7 cellular contexts compared by ENCODE assay signal in the genomic region with DNA sequence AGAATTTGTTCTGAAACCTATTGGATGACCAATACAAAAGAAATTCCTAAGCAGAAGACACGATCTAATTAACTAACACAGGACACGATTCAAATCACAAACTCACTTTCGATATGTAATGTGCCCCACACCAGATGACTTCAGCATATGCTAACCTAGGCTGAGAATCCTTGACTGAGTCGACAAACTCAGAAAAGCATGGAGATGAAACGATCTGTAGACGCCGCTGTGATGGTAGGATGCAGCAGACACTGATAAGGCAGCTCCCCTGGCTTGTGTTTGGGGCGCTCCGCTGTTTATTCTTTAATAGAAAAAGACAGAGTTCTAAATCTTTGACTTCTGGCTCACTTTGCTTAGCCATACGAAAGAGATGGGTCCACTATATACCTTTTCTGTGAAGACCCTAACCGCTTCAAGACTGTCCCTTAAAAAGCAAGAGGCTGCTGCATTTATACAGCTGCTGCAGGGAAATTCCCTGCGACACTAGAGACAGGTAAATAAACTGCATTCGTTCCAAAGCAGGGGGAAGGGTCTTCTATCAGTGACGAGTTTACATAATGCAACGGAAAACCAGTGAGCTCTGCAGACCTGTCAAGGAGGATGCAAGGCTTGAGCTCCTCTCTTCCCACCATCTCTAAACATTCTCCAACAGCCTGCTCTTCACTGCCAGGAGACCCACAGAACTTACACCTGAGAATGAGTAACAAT. TPM values are rescaled to one million over a fixed set of nuclear protein-coding genes. Genes with fewer than 3 reads are reported as not detected.
DNase-seq lines count a peak whose midpoint lies in the region; ATAC-seq, FAIRE-seq and TF ChIP-seq lines count a peak whose summit lies in the region.

No MANE protein-coding gene starts in this region.

- H4K91ac ChIP-seq in H1 (replicated peaks; ENCODE audit: insufficient read length, low read length): no peak overlapping the region

- H3K56ac ChIP-seq in H1 (replicated peaks; ENCODE audit: insufficient read length, low read depth, low read length): no peak overlapping the region

- H3K14ac ChIP-seq in H1 (ENCODE audit: insufficient read length): no peak overlapping the region

- H3K9ac ChIP-seq in PC-3 (ENCODE audit: low read length): peak overlapping the region; percentile 95
- peak overlapping the region; percentile 85 to 97 (median 95) for H3K9ac ChIP-seq in H1 (replicated peaks in 1 of 4; ENCODE audit: extremely low read depth in 1 of 4, low read depth in 3 of 4, low read length in 3 of 4)

- TF ChIP-seq RAD21 in H1 (IDR thresholded peaks at IDR 0.05 in 1 of 2, conservative IDR thresholded peaks at IDR 0.05 in 1 of 2; ENCODE audit: low read depth in 2 of 2, low read length in 2 of 2): no peak

- H3K79me2 ChIP-seq in PC-3 (ENCODE audit: low read length) (peaks cover 59% of the 10 kb centered on the region), H1 (ENCODE audit: control insufficient read depth in 1 of 2, insufficient read depth in 2 of 2, low read length in 2 of 2) (peaks cover 26 to 59% of the 10 kb centered on the region in 2 experiments)

- TF ChIP-seq POLR2A in H1 (IDR thresholded peaks at IDR 0.05; ENCODE audit: control extremely low read depth in 1 of 2, low read depth in 2 of 2, low read length in 2 of 2) (no peak), GM18505 (IDR thresholded peaks at IDR 0.05; ENCODE audit: borderline replicate concordance, extremely low read depth, insufficient read depth, insufficient read length) (no peak)

- peaks cover 7% of the 10 kb centered on the region for H3K23me2 ChIP-seq in H1 (ENCODE audit: low read depth, low read length)

- H3K4ac ChIP-seq in H1 (replicated peaks; ENCODE audit: insufficient read length, low read depth, low read length): no peak overlapping the region

- no peak overlapping the region for H2BK5ac ChIP-seq in H1 (ENCODE audit: low read depth, low read length)

- H3K18ac ChIP-seq in H1 (ENCODE audit: extremely low read depth, low read length): no peak overlapping the region

- CTCF ChIA-PET in PC-3 (lab: Charles Lee): interaction anchor here (0.9 to 2.1 kb wide), 2 partner anchors 18 to 22 kb away, joined by 4 to 17 read pairs; no protein-coding TSS in a partner anchor
- CTCF ChIA-PET in H1 (lab: Charles Lee; ENCODE audit: partially characterized antibody): interaction anchor here (0.9 to 3.7 kb wide), 7 partner anchors 8 to 44 kb away, joined by 3 to 16 read pairs (median 7); a partner anchor contains a TSS

- no peaks in the 10 kb centered on the region for H3F3A ChIP-seq in PC-3 (ENCODE audit: low read length, unreplicated experiment)

- no peak for TF ChIP-seq CTCF in PC-3 (conservative IDR thresholded peaks at IDR 0.05; ENCODE audit: low read depth, low read length)
- TF ChIP-seq CTCF in H1 (IDR thresholded peaks at IDR 0.05; ENCODE audit: control extremely low read depth in 1 of 3, insufficient read depth in 1 of 3, low read depth in 1 of 3, low read length in 3 of 3): no peak
- TF ChIP-seq CTCF in nephron progenitor cell (IDR thresholded peaks at IDR 0.05): no peak

- H3K9me3 Mint-ChIP-seq in nephron progenitor cell: no peaks in the 10 kb centered on the region

- no peaks in the 10 kb centered on the region; the same call in 1 of the 2 replicates for H3K79me1 ChIP-seq in H1 (ENCODE audit: low read depth, low read length)

- no peak for ATAC-seq in PC-3
- ATAC-seq in HG03378 (IDR thresholded peaks at IDR 0.05; ENCODE audit: unreplicated experiment): no peak
- ATAC-seq in GM18505 (IDR thresholded peaks at IDR 0.05; ENCODE audit: unreplicated experiment): no peak

- 0 out of 2 replicates have a peak overlapping the region, but pooled peaks have one; percentile 81 for H2AFZ ChIP-seq in PC-3 (ENCODE audit: low read length)
- H2AFZ ChIP-seq in H1 (ENCODE audit: low read length): no peak overlapping the region

- intact Hi-C loops in PC-3 (cut with micrococcal nuclease): no loop called here

- no peaks in the 10 kb centered on the region for H3K9me2 ChIP-seq in PC-3 (replicated peaks; ENCODE audit: low read length)

- BruUV-seq in PC-3 (replicated peaks; lab: Mats Ljungman, UMichigan): no TSS peak

- H2BK12ac ChIP-seq in H1 (ENCODE audit: low read depth, low read length): no peak overlapping the region; the same call in 1 of the 2 replicates

- no peak overlapping the region for H2BK20ac ChIP-seq in H1 (ENCODE audit: low read length)

- POLR2A ChIA-PET in PC-3 (lab: Charles Lee; ENCODE audit: unreplicated experiment): interaction anchor here (1.9 kb wide), 1 partner anchor 18 kb away, joined by 16 read pairs; no protein-coding TSS in a partner anchor
- POLR2A ChIA-PET in H1 (lab: Charles Lee; ENCODE audit: partially characterized antibody): interaction anchor here (0.6 to 4.0 kb wide), 19 partner anchors 10 to 188 kb away, joined by 3 to 62 read pairs (median 3); a partner anchor contains a TSS

- no peak overlapping the region for H3K23ac ChIP-seq in H1 (ENCODE audit: insufficient read length)

- H3K9me3 ChIP-seq in PC-3 (ENCODE audit: low read length) (no peaks in the 10 kb centered on the region), H1 (ENCODE audit: insufficient read depth in 2 of 2, low read depth in 1 of 2, low read length in 1 of 2) (no peaks in the 10 kb centered on the region)

- peaks cover 12% of the 10 kb centered on the region for H3K4me1 ChIP-seq in PC-3 (ENCODE audit: insufficient read depth, low read length)
- H3K4me1 ChIP-seq in H1 (replicated peaks in 1 of 4; ENCODE audit: control insufficient read depth in 3 of 4, insufficient read depth in 4 of 4, low read length in 3 of 4): peaks cover 0 to 4% (median 1%) of the 10 kb centered on the region in 4 experiments; a peak in 3 of 7 replicates

- no peak overlapping the region; the same call in 1 of the 2 replicates for H3K27ac ChIP-seq in PC-3 (ENCODE audit: low read length)
- no peak overlapping the region for H3K27ac ChIP-seq in H1 (ENCODE audit: low read depth, low read length)

- H4K8ac ChIP-seq in H1 (ENCODE audit: extremely low read depth, insufficient read depth, low read length): no peak overlapping the region

- H3K36me3 ChIP-seq in PC-3 (ENCODE audit: low read depth, low read length) (no peaks in the 10 kb centered on the region), H1 (ENCODE audit: control insufficient read depth in 2 of 4, insufficient read depth in 4 of 4, low read length in 3 of 4) (peaks cover 0 to 11% (median 3%) of the 10 kb centered on the region in 4 experiments; a peak in 2 of 8 replicates)

- 50% methylated on average over 15 of the region's 15 CpGs; no CpG with 5 or more reads in 1 of the 2 experiments for WGBS in H1 (ENCODE audit: extremely low coverage in 1 of 2, insufficient coverage in 1 of 2, insufficient read length in 1 of 2, insufficient replicate concordance in 2 of 2, low coverage in 1 of 2, low lambda C conversion rate in 2 of 2, missing lambda C conversion rate in 1 of 2), 2 experiments

- no peak overlapping the region for H2BK120ac ChIP-seq in H1 (replicated peaks; ENCODE audit: low read depth, low read length)

- peaks cover 51% of the 10 kb centered on the region for H3K36me3 Mint-ChIP-seq in nephron progenitor cell (ENCODE audit: low read depth)

- H4K20me1 ChIP-seq in PC-3 (ENCODE audit: low read length) (peaks cover 9% of the 10 kb centered on the region; the same call in 1 of the 2 replicates), H1 (replicated peaks in 1 of 2; ENCODE audit: control insufficient read depth in 1 of 2, insufficient read depth in 2 of 2, low read length in 2 of 2) (peaks cover 2 to 8% of the 10 kb centered on the region in 2 experiments)

- FAIRE-seq in GM18507 (lab: Jason Lieb, UNC): peak; percentile 18
- peak; percentile 7 for FAIRE-seq in H1 (lab: Jason Lieb, UNC)
- no peak for FAIRE-seq in urothelium cell line (lab: Jason Lieb, UNC)

- H3K4me2 ChIP-seq in PC-3 (ENCODE audit: low read length): peak overlapping the region; percentile 93
- peak overlapping the region; percentile 79 to 98 for H3K4me2 ChIP-seq in H1 (ENCODE audit: insufficient read depth in 1 of 2, low read depth in 2 of 2, low read length in 2 of 2)

- no peak for DNase-seq in GM18507 (ENCODE audit: extremely low spot score, insufficient read length, low read depth)
- DNase-seq in PC-3: no peak
- no peak for DNase-seq in H1 (ENCODE audit: low read depth in 1 of 2, low spot score in 2 of 2)
- DNase-seq in nephron progenitor cell: no peak
- no peak for DNase-seq in urothelium cell line (ENCODE audit: low spot score)

- H3K4me3 ChIP-seq in PC-3 (ENCODE audit: low read length) (peak overlapping the region; percentile 97), H1 (ENCODE audit: extremely low read depth in 1 of 4, insufficient read depth in 2 of 4, low read depth in 3 of 4, low read length in 4 of 4) (peak overlapping the region; percentile 87 to 98 (median 94))

- no peak overlapping the region for H2BK15ac ChIP-seq in H1 (ENCODE audit: low read length)

- TF ChIP-seq EP300 in H1 (IDR thresholded peaks at IDR 0.05; ENCODE audit: borderline replicate concordance in 1 of 2, low read depth in 2 of 2, low read length in 2 of 2): no peak

- H3K27me3 ChIP-seq in PC-3 (ENCODE audit: low read length): no peaks in the 10 kb centered on the region
- H3K27me3 ChIP-seq in H1 (replicated peaks in 1 of 4; ENCODE audit: control insufficient read depth in 3 of 4, extremely low read depth in 1 of 4, insufficient read depth in 3 of 4, low read length in 3 of 4): no peaks in the 10 kb centered on the region

- H3K27ac Mint-ChIP-seq in nephron progenitor cell: peak overlapping the region; percentile 99

- peaks cover 30% of the 10 kb centered on the region for H3K4me1 Mint-ChIP-seq in nephron progenitor cell

- peak overlapping the region; percentile 60; the same call in 1 of the 2 replicates for H2AK5ac ChIP-seq in H1 (ENCODE audit: low read depth, low read length)

- H3K4me3 Mint-ChIP-seq in nephron progenitor cell: peak overlapping the region; percentile 95

- H3K27me3 Mint-ChIP-seq in nephron progenitor cell (ENCODE audit: low read depth, poor library complexity): peaks cover 9% of the 10 kb centered on the region

- no peak overlapping the region for H4K5ac ChIP-seq in H1 (ENCODE audit: insufficient read length, low read depth, low read length)

RNA-seq across cellular contexts. Expression of a gene that starts 0.9 kb away (rescaled TPM):
- total RNA-seq in PC-3 (2014; rRNA removed): 57.4 and 81.0 TPM in 2 replicates
- total RNA-seq in H1 (2021; fragmentation: NEBNext Ultra II Directional; extraction: Animal tissue kit (Norgen Biotek cat#: 25700)): 140 TPM in 2 replicates
- 88.3 and 90.8 TPM in 2 replicates for polyA plus RNA-seq in H1 (2011; rRNA removed)
- polyA plus RNA-seq in H1 (2011; cell fraction: cytosol; rRNA removed): 52.5 TPM
- 191 TPM for polyA plus RNA-seq in H1 (2011; cell fraction: nucleus; rRNA removed)
- 110 to 135 TPM (median 131 TPM) in 4 replicates for polyA plus RNA-seq in H1 (2012, experiment 1 of 2)
- polyA plus RNA-seq in H1 (2012, experiment 2 of 2): 11.3 TPM
- 66.3 TPM for polyA plus RNA-seq in H1 (2013, experiment 1 of 2)
- polyA plus RNA-seq in H1 (2013, experiment 2 of 2): 61.6 TPM
- 140 and 150 TPM in 2 replicates for polyA minus RNA-seq in H1 (2011; rRNA and poly(A)+ RNA removed)
- polyA minus RNA-seq in H1 (2011; cell fraction: cytosol; rRNA and poly(A)+ RNA removed): 94.8 TPM
- polyA minus RNA-seq in H1 (2011; cell fraction: nucleus; rRNA and poly(A)+ RNA removed): 129 TPM

RNA-seq across cellular contexts. Expression of a gene that starts 21.8 kb away (rescaled TPM):
- total RNA-seq in PC-3 (2014; rRNA removed): 11.7 and 26.8 TPM in 2 replicates
- total RNA-seq in H1 (2021; fragmentation: NEBNext Ultra II Directional; extraction: Animal tissue kit (Norgen Biotek cat#: 25700)): 26.1 and 27.6 TPM in 2 replicates
- polyA plus RNA-seq in H1 (2011; rRNA removed): 13.6 and 23.4 TPM in 2 replicates
- polyA plus RNA-seq in H1 (2011; cell fraction: cytosol; rRNA removed): 18.6 TPM
- 14.0 TPM for polyA plus RNA-seq in H1 (2011; cell fraction: nucleus; rRNA removed)
- polyA plus RNA-seq in H1 (2012, experiment 1 of 2): 18.6 to 25.3 TPM (median 19.8 TPM) in 4 replicates
- 14.8 TPM for polyA plus RNA-seq in H1 (2012, experiment 2 of 2)
- polyA plus RNA-seq in H1 (2013, experiment 1 of 2): 17.0 TPM
- 16.2 TPM for polyA plus RNA-seq in H1 (2013, experiment 2 of 2)
- 25.3 and 43.2 TPM in 2 replicates for polyA minus RNA-seq in H1 (2011; rRNA and poly(A)+ RNA removed)
- polyA minus RNA-seq in H1 (2011; cell fraction: cytosol; rRNA and poly(A)+ RNA removed): 18.8 TPM
- 22.2 TPM for polyA minus RNA-seq in H1 (2011; cell fraction: nucleus; rRNA and poly(A)+ RNA removed)

RNA-seq across cellular contexts. Expression of a gene that starts 22.0 kb away (rescaled TPM):
- 26.7 and 38.5 TPM in 2 replicates for total RNA-seq in PC-3 (2014; rRNA removed)
- total RNA-seq in H1 (2021; fragmentation: NEBNext Ultra II Directional; extraction: Animal tissue kit (Norgen Biotek cat#: 25700)): 49.5 and 58.3 TPM in 2 replicates
- polyA plus RNA-seq in H1 (2011; rRNA removed): 50.5 and 51.5 TPM in 2 replicates
- polyA plus RNA-seq in H1 (2011; cell fraction: cytosol; rRNA removed): 52.1 TPM
- polyA plus RNA-seq in H1 (2011; cell fraction: nucleus; rRNA removed): 70.9 TPM
- 45.9 to 65.6 TPM (median 59.1 TPM) in 4 replicates for polyA plus RNA-seq in H1 (2012, experiment 1 of 2)
- 41.6 TPM for polyA plus RNA-seq in H1 (2012, experiment 2 of 2)
- 35.1 TPM for polyA plus RNA-seq in H1 (2013, experiment 1 of 2)
- 32.5 TPM for polyA plus RNA-seq in H1 (2013, experiment 2 of 2)
- 122 and 145 TPM in 2 replicates for polyA minus RNA-seq in H1 (2011; rRNA and poly(A)+ RNA removed)
- 29.7 TPM for polyA minus RNA-seq in H1 (2011; cell fraction: cytosol; rRNA and poly(A)+ RNA removed)
- polyA minus RNA-seq in H1 (2011; cell fraction: nucleus; rRNA and poly(A)+ RNA removed): 31.1 TPM

RNA-seq across cellular contexts. Expression of a gene that starts 56.1 kb away (rescaled TPM):
- total RNA-seq in PC-3 (2014; rRNA removed): 47.6 and 57.1 TPM in 2 replicates
- total RNA-seq in H1 (2021; fragmentation: NEBNext Ultra II Directional; extraction: Animal tissue kit (Norgen Biotek cat#: 25700)): 98.6 and 103 TPM in 2 replicates
- polyA plus RNA-seq in H1 (2011; rRNA removed): 144 and 152 TPM in 2 replicates
- 178 TPM for polyA plus RNA-seq in H1 (2011; cell fraction: cytosol; rRNA removed)
- polyA plus RNA-seq in H1 (2011; cell fraction: nucleus; rRNA removed): 437 TPM
- polyA plus RNA-seq in H1 (2012, experiment 1 of 2): 106 to 114 TPM (median 112 TPM) in 4 replicates
- polyA plus RNA-seq in H1 (2012, experiment 2 of 2): 29.7 TPM
- polyA plus RNA-seq in H1 (2013, experiment 1 of 2): 84.3 TPM
- polyA plus RNA-seq in H1 (2013, experiment 2 of 2): 73.0 TPM
- 176 and 181 TPM in 2 replicates for polyA minus RNA-seq in H1 (2011; rRNA and poly(A)+ RNA removed)
- polyA minus RNA-seq in H1 (2011; cell fraction: cytosol; rRNA and poly(A)+ RNA removed): 59.2 TPM
- 147 TPM for polyA minus RNA-seq in H1 (2011; cell fraction: nucleus; rRNA and poly(A)+ RNA removed)
